8 cellular contexts compared by ENCODE assay signal in genomic region chr1:37478451-37478871, GRCh38. TPM values are rescaled to one million over a fixed set of nuclear protein-coding genes. Genes with fewer than 3 reads are reported as not detected.
DNase-seq lines count a peak whose midpoint lies in the region; ATAC-seq, FAIRE-seq and TF ChIP-seq lines count a peak whose summit lies in the region.

No MANE protein-coding gene starts in this region.

- no TSS peak for BruUV-seq in HepG2 (replicated peaks; lab: Mats Ljungman, UMichigan)

- H3K9me3 ChIP-seq in Karpas-422 (ENCODE audit: low read length), result no peaks in the 10 kb centered on the region
- no peaks in the 10 kb centered on the region for H3K9me3 ChIP-seq in HepG2 (ENCODE audit: low read length)
- H3K9me3 ChIP-seq in thoracic aorta, result no peaks in the 10 kb centered on the region
- H3K9me3 ChIP-seq in SJCRH30 (replicated peaks), result no peaks in the 10 kb centered on the region

- H3K4me3 ChIP-seq in Karpas-422 (ENCODE audit: low read length), result peak overlapping the region; percentile 62; the same call in 1 of the 2 replicates
- peak overlapping the region; percentile 39 to 85 (median 43); a peak in 4 of 6 replicates for H3K4me3 ChIP-seq in HepG2 (replicated peaks in 1 of 3; ENCODE audit: insufficient read depth in 1 of 3, low read depth in 2 of 3, low read length in 3 of 3)
- H3K4me3 ChIP-seq in thoracic aorta, result peak overlapping the region; percentile 80
- H3K4me3 ChIP-seq in SJCRH30, result no peak overlapping the region

- H2AFZ ChIP-seq in Karpas-422 (ENCODE audit: low read length) (no peak overlapping the region), HepG2 (ENCODE audit: low read length) (no peak overlapping the region)

- ATAC-seq in HepG2 (no peak), thoracic aorta (ENCODE audit: insufficient number of reproducible peaks, low FRiP score, low read depth) (no peak), GM18498 (IDR thresholded peaks at IDR 0.05; ENCODE audit: unreplicated experiment) (no peak)

- WGBS in HepG2 (ENCODE audit: low lambda C conversion rate), result 76% methylated on average over 8 of the region's 8 CpGs

- H3K27ac ChIP-seq in Karpas-422 (ENCODE audit: low read length) (peak overlapping the region; percentile 63), HepG2 (ENCODE audit: extremely low read length, insufficient read depth, low read length) (peak overlapping the region; percentile 64), thoracic aorta (peak overlapping the region; percentile 98), SJCRH30 (no peak overlapping the region)

- POLR2A ChIA-PET in HepG2 (lab: Yijun Ruan, JAX), result interaction anchor here (1.1 to 6.1 kb wide), 7 partner anchors 7 to 212 kb away, joined by 3 to 57 read pairs (median 5); partner anchors contain the start of gene MEAF6

- peak overlapping the region; percentile 100 for H3K4me3 Mint-ChIP-seq in activated T-helper 1 cell treated with anti-CD3 and anti-CD28 coated beads, Interleukin-12 subunit alpha, Interleukin-12 subunit beta, Interleukin-2, Interleukin-4 antibody, amounts not matched to agents 30 ng/mL and 10 ng/mL and 1 ng/mL, durations not matched to agents 14 hours and 24 hours and 36 hours

- in situ Hi-C loops in HepG2 (cut with HindIII; ENCODE audit: extremely low pct_ligation_motif_present, low pct_unique_long_range_greater_than_20kb), result no loop called here

- H3K27me3 ChIP-seq in Karpas-422 (ENCODE audit: low read length) (no peaks in the 10 kb centered on the region), HepG2 (ENCODE audit: control insufficient read depth in 1 of 2, insufficient read depth in 2 of 2, low read length in 2 of 2) (no peaks in the 10 kb centered on the region; a peak in 1 of 5 replicates), thoracic aorta (replicated peaks; ENCODE audit: insufficient read depth) (no peaks in the 10 kb centered on the region), SJCRH30 (no peaks in the 10 kb centered on the region)

- no peaks in the 10 kb centered on the region for H3K9me3 Mint-ChIP-seq in activated T-helper 1 cell treated with anti-CD3 and anti-CD28 coated beads, Interleukin-12 subunit alpha, Interleukin-12 subunit beta, Interleukin-2, Interleukin-4 antibody, amounts not matched to agents 30 ng/mL and 10 ng/mL and 1 ng/mL, durations not matched to agents 14 hours and 24 hours and 36 hours

- peaks cover 2% of the 10 kb centered on the region for H3K27me3 Mint-ChIP-seq in activated T-helper 1 cell treated with anti-CD3 and anti-CD28 coated beads, Interleukin-12 subunit alpha, Interleukin-12 subunit beta, Interleukin-2, Interleukin-4 antibody, amounts not matched to agents 30 ng/mL and 10 ng/mL and 1 ng/mL, durations not matched to agents 14 hours and 24 hours and 36 hours (ENCODE audit: insufficient read depth)

- peaks cover 23% of the 10 kb centered on the region; the same call in 1 of the 2 replicates for H3K79me2 ChIP-seq in Karpas-422 (ENCODE audit: low read length)
- peaks cover 42% of the 10 kb centered on the region for H3K79me2 ChIP-seq in HepG2 (ENCODE audit: insufficient read depth, low read length)

- intact Hi-C loops in activated T-helper 1 cell treated with anti-CD3 and anti-CD28 coated beads, Interleukin-12 subunit alpha, Interleukin-12 subunit beta, Interleukin-2, Interleukin-4 antibody, amounts not matched to agents 30 ng/mL and 10 ng/mL and 1 ng/mL, durations not matched to agents 14 hours and 24 hours and 36 hours (cut with micrococcal nuclease), result loop anchor here (1.0 to 10.0 kb wide), 7 partner anchors 9 to 1596 kb away; partner anchors contain the start of genes AGO1, FHL3, MTF1 and MYCBP
- intact Hi-C loops in HepG2 (cut with micrococcal nuclease; ENCODE audit: unreplicated experiment), result loop anchor here (10.0 kb wide), 1 partner anchor 216 kb away; the partner anchor contains the start of gene CDCA8

- peaks cover 73% of the 10 kb centered on the region for H3K36me3 Mint-ChIP-seq in activated T-helper 1 cell treated with anti-CD3 and anti-CD28 coated beads, Interleukin-12 subunit alpha, Interleukin-12 subunit beta, Interleukin-2, Interleukin-4 antibody, amounts not matched to agents 30 ng/mL and 10 ng/mL and 1 ng/mL, durations not matched to agents 14 hours and 24 hours and 36 hours (ENCODE audit: low read depth)

- FAIRE-seq in HepG2 (lab: Jason Lieb, UNC), result no peak

- H3K4me1 Mint-ChIP-seq in activated T-helper 1 cell treated with anti-CD3 and anti-CD28 coated beads, Interleukin-12 subunit alpha, Interleukin-12 subunit beta, Interleukin-2, Interleukin-4 antibody, amounts not matched to agents 30 ng/mL and 10 ng/mL and 1 ng/mL, durations not matched to agents 14 hours and 24 hours and 36 hours (ENCODE audit: low read depth), result peaks cover 43% of the 10 kb centered on the region

- H3K9me2 ChIP-seq in Karpas-422 (replicated peaks; ENCODE audit: insufficient read depth, low read length), result no peaks in the 10 kb centered on the region

- H4K20me1 ChIP-seq in Karpas-422 (ENCODE audit: insufficient read depth, low read depth, low read length) (peaks cover 10% of the 10 kb centered on the region; the same call in 1 of the 2 replicates), HepG2 (ENCODE audit: insufficient read depth, low read length) (peaks cover 17% of the 10 kb centered on the region; the same call in 1 of the 2 replicates)

- no peak for TF ChIP-seq EP300 in HepG2 (IDR thresholded peaks at IDR 0.05; ENCODE audit: low read depth in 2 of 2, low read length in 2 of 2)
- no peak for TF ChIP-seq EP300 in HepG2 (CRISPR knock-in tag; IDR thresholded peaks at IDR 0.05; ENCODE audit: borderline replicate concordance)

- H3K9ac ChIP-seq in Karpas-422 (ENCODE audit: low read length), result peak overlapping the region; percentile 65
- peak overlapping the region; percentile 63 for H3K9ac ChIP-seq in HepG2 (ENCODE audit: insufficient read depth, low read depth, low read length)

- DNase-seq in AG08396 (ENCODE audit: low spot score) (peak; percentile 65), Karpas-422 (no peak), HepG2 (ENCODE audit: low spot score) (no peak), thoracic aorta (ENCODE audit: low spot score) (no peak), NCI-H510A treated with DMSO at 0.1 percent for 48 hours (lab: John Stamatoyannopoulos, UW) (no peak), SJCRH30 (no peak)
- no peak for DNase-seq in activated T-helper 1 cell treated with anti-CD3 and anti-CD28 coated beads, Interleukin-12 subunit alpha, Interleukin-12 subunit beta, Interleukin-2, Interleukin-4 antibody, amounts not matched to agents 30 ng/mL and 10 ng/mL and 1 ng/mL, durations not matched to agents 14 hours and 24 hours and 36 hours (ENCODE audit: low spot score)

- TF ChIP-seq POLR2A in HepG2 (IDR thresholded peaks at IDR 0.05; ENCODE audit: insufficient read depth in 1 of 2, low read depth in 2 of 2, low read length in 2 of 2), result no peak

- peak overlapping the region; percentile 97 for H3K27ac Mint-ChIP-seq in activated T-helper 1 cell treated with anti-CD3 and anti-CD28 coated beads, Interleukin-12 subunit alpha, Interleukin-12 subunit beta, Interleukin-2, Interleukin-4 antibody, amounts not matched to agents 30 ng/mL and 10 ng/mL and 1 ng/mL, durations not matched to agents 14 hours and 24 hours and 36 hours

- peaks cover 60% of the 10 kb centered on the region for H3K4me1 ChIP-seq in Karpas-422 (ENCODE audit: low read length)
- peaks cover 58% of the 10 kb centered on the region for H3K4me1 ChIP-seq in HepG2 (ENCODE audit: insufficient read depth, low read length)
- H3K4me1 ChIP-seq in thoracic aorta (ENCODE audit: control insufficient read depth in 1 of 2, low read depth in 2 of 2), result peaks cover 38 to 65% of the 10 kb centered on the region in 2 donors
- H3K4me1 ChIP-seq in SJCRH30, result peaks cover 41% of the 10 kb centered on the region

- H3K36me3 ChIP-seq in Karpas-422 (ENCODE audit: insufficient read depth, low read length) (peaks cover 9% of the 10 kb centered on the region; the same call in 1 of the 2 replicates), HepG2 (replicated peaks in 1 of 2; ENCODE audit: control insufficient read depth in 1 of 2, insufficient read depth in 2 of 2, low read length in 2 of 2) (peaks cover 16 to 32% of the 10 kb centered on the region in 2 experiments), thoracic aorta (peaks cover 33% of the 10 kb centered on the region), SJCRH30 (peaks cover 38% of the 10 kb centered on the region)

- TF ChIP-seq CTCF in HepG2 (CRISPR knock-in tag; IDR thresholded peaks at IDR 0.05) (no peak), thoracic aorta (IDR thresholded peaks at IDR 0.05) (no peak)

- no peak for TF ChIP-seq RAD21 in HepG2 (CRISPR knock-in tag; IDR thresholded peaks at IDR 0.05)

- H3K4me2 ChIP-seq in Karpas-422 (ENCODE audit: low read depth, low read length, poor library complexity, severe bottlenecking) (peak overlapping the region; percentile 80), HepG2 (ENCODE audit: low read depth, low read length) (peak overlapping the region; percentile 96)

- CTCF ChIA-PET in HepG2 (lab: Yijun Ruan, JAX; ENCODE audit: low intra/inter-chr PET ratio, low total read pairs), result no interaction called here

RNA-seq across cellular contexts. Expression of gene ZC3H12A, which starts 4.1 kb away (rescaled TPM):
- total RNA-seq in Karpas-422 (2014; rRNA removed; shearing (Covaris generic); ENCODE audit: low replicate concordance), result 3.8 and 17.7 TPM in 2 replicates
- total RNA-seq in activated T-helper 1 cell treated with anti-CD3 and anti-CD28 coated beads, Interleukin-12 subunit alpha, Interleukin-12 subunit beta, Interleukin-2, Interleukin-4 antibody, amounts not matched to agents 30 ng/mL and 10 ng/mL and 1 ng/mL, durations not matched to agents 14 hours and 24 hours and 36 hours, result 40.4 and 44.0 TPM in 2 replicates
- total RNA-seq in HepG2 (2016; rRNA removed; fragmentation: Illumina TruSeq; extraction: Trizol), result 4.2 and 6.8 TPM in 2 replicates
- 1.2 and 1.8 TPM in 2 replicates for total RNA-seq in HepG2 (2016; cell fraction: cytosol; rRNA removed; fragmentation: Illumina TruSeq; extraction: Trizol; ENCODE audit: low read depth)
- total RNA-seq in HepG2 (2016; cell fraction: insoluble cytoplasmic fraction; rRNA removed; fragmentation: Illumina TruSeq; extraction: Trizol), result 3.9 and 5.9 TPM in 2 replicates
- total RNA-seq in HepG2 (2016; cell fraction: membrane; rRNA removed; fragmentation: Illumina TruSeq; extraction: Trizol), result 2.6 and 3.2 TPM in 2 replicates
- 8.0 and 8.9 TPM in 2 replicates for total RNA-seq in HepG2 (2016; cell fraction: nucleus; rRNA removed; fragmentation: Illumina TruSeq; extraction: Trizol)
- 13.3 and 21.1 TPM in 2 replicates for polyA plus RNA-seq in HepG2 (2011; rRNA removed)
- polyA plus RNA-seq in HepG2 (2011; cell fraction: cytosol; rRNA removed), result 11.9 and 13.7 TPM in 2 replicates
- polyA plus RNA-seq in HepG2 (2011; cell fraction: nucleus; rRNA removed), result 45.8 and 63.2 TPM in 2 replicates
- polyA plus RNA-seq in HepG2 (2012), result 3.7 and 6.2 TPM in 2 replicates
- 0.97 and 1.0 TPM in 2 replicates for polyA plus RNA-seq in HepG2 (2016; cell fraction: cytosol; fragmentation: Illumina TruSeq; extraction: Trizol; ENCODE audit: low read depth)
- 5.6 and 5.9 TPM in 2 replicates for polyA plus RNA-seq in HepG2 (2016; cell fraction: insoluble cytoplasmic fraction; fragmentation: Illumina TruSeq; extraction: Trizol; ENCODE audit: low read depth)
- polyA plus RNA-seq in HepG2 (2016; cell fraction: membrane; fragmentation: Illumina TruSeq; extraction: Trizol; ENCODE audit: low read depth), result 2.2 and 2.6 TPM in 2 replicates
- 17.0 and 18.8 TPM in 2 replicates for polyA plus RNA-seq in HepG2 (2016; cell fraction: nucleus; fragmentation: Illumina TruSeq; extraction: Trizol; ENCODE audit: insufficient read depth, low read depth)
- 12.1 and 39.9 TPM in 2 replicates for polyA minus RNA-seq in HepG2 (2011; rRNA and poly(A)+ RNA removed; ENCODE audit: low replicate concordance)
- 5.1 and 5.8 TPM in 2 replicates for polyA minus RNA-seq in HepG2 (2011; cell fraction: cytosol; rRNA and poly(A)+ RNA removed)
- 8.0 and 14.0 TPM in 2 replicates for polyA minus RNA-seq in HepG2 (2011; cell fraction: nucleus; rRNA and poly(A)+ RNA removed)
- total RNA-seq in thoracic aorta, result 10 to 100 TPM; 22.1 to 32.4 TPM
- total RNA-seq in SJCRH30 (2014; rRNA removed; shearing (Covaris generic)), result 5.1 and 7.7 TPM in 2 replicates

RNA-seq across cellular contexts. Expression of gene MEAF6, which starts 36.1 kb away (rescaled TPM):
- total RNA-seq in Karpas-422 (2014; rRNA removed; shearing (Covaris generic); ENCODE audit: low replicate concordance), result 105 and 126 TPM in 2 replicates
- 102 and 103 TPM in 2 replicates for total RNA-seq in activated T-helper 1 cell treated with anti-CD3 and anti-CD28 coated beads, Interleukin-12 subunit alpha, Interleukin-12 subunit beta, Interleukin-2, Interleukin-4 antibody, amounts not matched to agents 30 ng/mL and 10 ng/mL and 1 ng/mL, durations not matched to agents 14 hours and 24 hours and 36 hours
- total RNA-seq in HepG2 (2016; rRNA removed; fragmentation: Illumina TruSeq; extraction: Trizol) (45.6 and 67.6 TPM in 2 replicates), thoracic aorta (10 to 100 TPM; 43.9 to 68.8 TPM)
- total RNA-seq in HepG2 (2016; cell fraction: cytosol; rRNA removed; fragmentation: Illumina TruSeq; extraction: Trizol; ENCODE audit: low read depth), result 19.8 and 20.4 TPM in 2 replicates
- total RNA-seq in HepG2 (2016; cell fraction: insoluble cytoplasmic fraction; rRNA removed; fragmentation: Illumina TruSeq; extraction: Trizol), result 47.7 and 62.7 TPM in 2 replicates
- total RNA-seq in HepG2 (2016; cell fraction: membrane; rRNA removed; fragmentation: Illumina TruSeq; extraction: Trizol), result 37.7 and 38.7 TPM in 2 replicates
- total RNA-seq in HepG2 (2016; cell fraction: nucleus; rRNA removed; fragmentation: Illumina TruSeq; extraction: Trizol), result 28.0 and 36.7 TPM in 2 replicates
- polyA plus RNA-seq in HepG2 (2011; rRNA removed), result 24.6 and 29.5 TPM in 2 replicates
- 16.3 and 30.1 TPM in 2 replicates for polyA plus RNA-seq in HepG2 (2011; cell fraction: cytosol; rRNA removed)
- 17.5 and 23.0 TPM in 2 replicates for polyA plus RNA-seq in HepG2 (2011; cell fraction: nucleus; rRNA removed)
- polyA plus RNA-seq in HepG2 (2012), result 26.8 and 30.1 TPM in 2 replicates
- polyA plus RNA-seq in HepG2 (2016; cell fraction: cytosol; fragmentation: Illumina TruSeq; extraction: Trizol; ENCODE audit: low read depth), result 19.7 and 22.4 TPM in 2 replicates
- polyA plus RNA-seq in HepG2 (2016; cell fraction: insoluble cytoplasmic fraction; fragmentation: Illumina TruSeq; extraction: Trizol; ENCODE audit: low read depth), result 79.9 and 89.9 TPM in 2 replicates
- polyA plus RNA-seq in HepG2 (2016; cell fraction: membrane; fragmentation: Illumina TruSeq; extraction: Trizol; ENCODE audit: low read depth), result 34.2 and 35.5 TPM in 2 replicates
- polyA plus RNA-seq in HepG2 (2016; cell fraction: nucleus; fragmentation: Illumina TruSeq; extraction: Trizol; ENCODE audit: insufficient read depth, low read depth), result 43.7 and 52.2 TPM in 2 replicates
- 5.8 and 11.9 TPM in 2 replicates for polyA minus RNA-seq in HepG2 (2011; rRNA and poly(A)+ RNA removed; ENCODE audit: low replicate concordance)
- polyA minus RNA-seq in HepG2 (2011; cell fraction: cytosol; rRNA and poly(A)+ RNA removed), result 13.2 and 14.9 TPM in 2 replicates
- polyA minus RNA-seq in HepG2 (2011; cell fraction: nucleus; rRNA and poly(A)+ RNA removed), result 37.2 and 43.1 TPM in 2 replicates
- 71.1 and 82.3 TPM in 2 replicates for total RNA-seq in SJCRH30 (2014; rRNA removed; shearing (Covaris generic))
